Comparison of ENCODE assay signal across 8 cellular contexts in the genomic region with DNA sequence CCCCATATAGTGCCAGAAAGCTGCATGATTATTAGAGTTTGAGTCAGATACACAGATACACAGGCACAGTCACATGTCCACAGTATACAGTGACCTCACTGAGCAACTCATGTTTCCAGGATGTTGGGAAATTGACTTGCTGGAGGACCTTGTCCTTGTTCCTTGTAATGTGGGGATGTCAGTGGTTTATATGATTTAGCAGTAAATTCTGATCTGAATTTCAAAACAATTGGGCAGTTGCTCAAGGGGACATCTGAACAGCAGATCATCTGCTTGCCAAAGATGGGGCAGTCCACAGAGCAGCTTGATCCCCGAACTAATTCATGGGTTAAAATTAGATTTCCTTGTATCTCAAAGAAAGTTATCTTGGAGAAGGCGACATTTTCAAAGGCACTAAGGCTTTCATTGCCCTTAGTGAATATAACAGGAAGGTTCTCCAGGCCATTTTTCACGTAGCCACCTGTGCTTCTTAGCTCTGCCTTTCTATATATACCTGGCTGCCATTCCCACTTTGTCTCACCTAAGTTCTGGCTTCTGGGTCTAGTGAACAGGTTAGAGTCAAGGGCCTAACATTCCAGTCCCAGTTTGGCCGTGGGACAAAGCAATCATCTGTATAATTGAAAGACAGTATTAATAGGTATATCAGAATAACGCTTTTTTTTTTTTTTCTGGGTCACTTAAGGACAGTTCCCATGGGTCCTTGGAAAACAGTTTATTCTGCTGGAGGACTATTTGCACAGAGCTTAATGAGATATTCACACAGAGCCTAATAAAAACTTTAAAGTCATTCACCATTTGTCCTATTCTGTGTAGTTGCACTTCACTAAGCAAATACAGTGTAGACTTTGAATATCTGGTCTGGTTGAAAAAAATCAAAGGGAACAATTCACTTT.
DNase-seq lines count a peak whose midpoint lies in the region; ATAC-seq and TF ChIP-seq lines count a peak whose summit lies in the region.

No MANE protein-coding gene starts in this region.

- H3K4me1 ChIP-seq in skeletal muscle tissue (ENCODE audit: control insufficient read depth in 3 of 3, insufficient read depth in 3 of 3, low read length in 3 of 3) = peaks cover 13 to 24% (median 19%) of the 10 kb centered on the region in 3 donors

- H3K27me3 ChIP-seq in skeletal muscle tissue (ENCODE audit: control insufficient read depth in 3 of 3, insufficient read depth in 3 of 3, low read length in 3 of 3) = no peaks in the 10 kb centered on the region

- H3K9me3 ChIP-seq in skeletal muscle tissue (ENCODE audit: control insufficient read depth in 3 of 3, low read length in 3 of 3) = no peaks in the 10 kb centered on the region

- peak overlapping the region in 1 of 3 donors; percentile 17 for H3K9ac ChIP-seq in skeletal muscle tissue (ENCODE audit: low read depth in 1 of 3, low read length in 3 of 3)

- ATAC-seq in HG02970 (IDR thresholded peaks at IDR 0.05; ENCODE audit: low FRiP score, unreplicated experiment) = no peak

- DNase-seq in GM04503 (ENCODE audit: low read depth) (peak; percentile 92), OCI-M1 (lab: John Stamatoyannopoulos, UW) (peak; percentile 30), fibroblast of villous mesenchyme (ENCODE audit: low read depth) (peak; percentile 98), posterior vena cava (ENCODE audit: low spot score) (no peak), NCI-H524 (lab: John Stamatoyannopoulos, UW) (no peak), GM13976 (ENCODE audit: low spot score) (no peak)

- H3K4me3 ChIP-seq in fibroblast of villous mesenchyme (ENCODE audit: low read depth, low read length) (no peak overlapping the region), skeletal muscle tissue (ENCODE audit: low read length in 3 of 3) (no peak overlapping the region)

- TF ChIP-seq CTCF in fibroblast of villous mesenchyme (IDR thresholded peaks at IDR 0.05; ENCODE audit: insufficient read depth, low read depth, low read length) = no peak
- no peak for TF ChIP-seq CTCF in GM13976 (IDR thresholded peaks at IDR 0.05; ENCODE audit: borderline replicate concordance, control extremely low read depth, extremely low read depth, insufficient read depth, missing control alignments)

- peak overlapping the region; percentile 89 for H3K27ac ChIP-seq in skeletal muscle tissue (ENCODE audit: low read depth, low read length)

- in situ Hi-C loops in GM13976 (cut with MboI; ENCODE audit: low sequenced_read_pairs, unreplicated experiment) = loop anchor here (25.0 kb wide), 1 partner anchor 429 kb away; no protein-coding TSS in a partner anchor

- no peaks in the 10 kb centered on the region for H3K36me3 ChIP-seq in skeletal muscle tissue (ENCODE audit: control insufficient read depth in 3 of 3, insufficient read depth in 3 of 3, low read length in 3 of 3)

- intact Hi-C loops in posterior vena cava (cut with DNase I) = no loop called here

Comparison
In these comparisons a context has a peak if more than half of its experiments do, and no peak if none do; other contexts are left out.
1. DNase-seq: peak in GM04503 (single experiment), OCI-M1 (single experiment) and fibroblast of villous mesenchyme (single experiment); none in posterior vena cava (single experiment), NCI-H524 (0 of 2) and GM13976 (single experiment).